ENCODE assay signal across 1 cellular context in the genomic region with DNA sequence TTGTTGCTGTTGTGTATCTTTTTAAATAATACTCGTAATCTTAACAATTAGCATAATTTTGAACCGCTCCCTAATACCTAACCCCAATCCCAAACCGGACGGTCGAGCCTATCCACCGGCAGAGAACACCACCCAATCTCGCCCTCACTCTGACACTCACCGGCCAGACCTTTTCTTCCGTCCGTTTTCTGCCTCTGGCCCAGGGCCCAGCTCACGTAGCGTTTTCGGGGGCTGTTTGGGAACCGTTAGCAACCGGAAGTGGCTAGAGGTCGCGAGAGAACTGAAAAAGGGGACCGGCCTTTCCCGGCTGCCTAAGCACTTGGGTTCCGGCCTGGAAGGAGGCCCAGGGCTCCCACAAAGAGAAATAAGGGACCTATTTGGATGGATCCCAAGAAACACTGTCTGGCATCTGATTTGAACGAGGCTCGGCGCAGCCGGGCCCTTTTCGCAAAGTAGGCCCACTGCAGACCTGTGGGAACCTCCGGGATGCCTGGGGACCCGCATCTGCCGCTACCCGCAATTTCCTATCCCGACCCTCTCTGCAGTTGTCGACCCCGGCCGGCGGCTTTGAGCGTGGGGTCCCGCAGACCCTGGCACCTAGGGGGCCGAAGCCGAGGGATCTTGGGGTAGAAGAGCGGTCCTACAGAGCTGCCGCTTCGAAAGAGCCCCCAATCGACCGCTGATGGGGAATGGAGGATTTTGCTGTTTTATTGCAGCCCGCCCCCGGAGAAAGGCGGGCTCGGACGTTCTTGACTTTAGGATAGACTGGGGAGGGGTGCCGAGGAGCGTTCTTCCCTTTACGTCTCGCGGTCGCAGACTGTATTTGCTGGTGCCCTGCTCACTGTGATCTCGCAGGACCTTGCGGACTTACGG.
TF ChIP-seq lines count a peak whose summit lies in the region.

No MANE protein-coding gene starts in this region.

TF ChIP-seq in HepG2, 621 proteins besides CTCF, POLR2A, EP300 and RAD21 (continued from another document and continues in another):
- TF ChIP-seq, protein P1, sequence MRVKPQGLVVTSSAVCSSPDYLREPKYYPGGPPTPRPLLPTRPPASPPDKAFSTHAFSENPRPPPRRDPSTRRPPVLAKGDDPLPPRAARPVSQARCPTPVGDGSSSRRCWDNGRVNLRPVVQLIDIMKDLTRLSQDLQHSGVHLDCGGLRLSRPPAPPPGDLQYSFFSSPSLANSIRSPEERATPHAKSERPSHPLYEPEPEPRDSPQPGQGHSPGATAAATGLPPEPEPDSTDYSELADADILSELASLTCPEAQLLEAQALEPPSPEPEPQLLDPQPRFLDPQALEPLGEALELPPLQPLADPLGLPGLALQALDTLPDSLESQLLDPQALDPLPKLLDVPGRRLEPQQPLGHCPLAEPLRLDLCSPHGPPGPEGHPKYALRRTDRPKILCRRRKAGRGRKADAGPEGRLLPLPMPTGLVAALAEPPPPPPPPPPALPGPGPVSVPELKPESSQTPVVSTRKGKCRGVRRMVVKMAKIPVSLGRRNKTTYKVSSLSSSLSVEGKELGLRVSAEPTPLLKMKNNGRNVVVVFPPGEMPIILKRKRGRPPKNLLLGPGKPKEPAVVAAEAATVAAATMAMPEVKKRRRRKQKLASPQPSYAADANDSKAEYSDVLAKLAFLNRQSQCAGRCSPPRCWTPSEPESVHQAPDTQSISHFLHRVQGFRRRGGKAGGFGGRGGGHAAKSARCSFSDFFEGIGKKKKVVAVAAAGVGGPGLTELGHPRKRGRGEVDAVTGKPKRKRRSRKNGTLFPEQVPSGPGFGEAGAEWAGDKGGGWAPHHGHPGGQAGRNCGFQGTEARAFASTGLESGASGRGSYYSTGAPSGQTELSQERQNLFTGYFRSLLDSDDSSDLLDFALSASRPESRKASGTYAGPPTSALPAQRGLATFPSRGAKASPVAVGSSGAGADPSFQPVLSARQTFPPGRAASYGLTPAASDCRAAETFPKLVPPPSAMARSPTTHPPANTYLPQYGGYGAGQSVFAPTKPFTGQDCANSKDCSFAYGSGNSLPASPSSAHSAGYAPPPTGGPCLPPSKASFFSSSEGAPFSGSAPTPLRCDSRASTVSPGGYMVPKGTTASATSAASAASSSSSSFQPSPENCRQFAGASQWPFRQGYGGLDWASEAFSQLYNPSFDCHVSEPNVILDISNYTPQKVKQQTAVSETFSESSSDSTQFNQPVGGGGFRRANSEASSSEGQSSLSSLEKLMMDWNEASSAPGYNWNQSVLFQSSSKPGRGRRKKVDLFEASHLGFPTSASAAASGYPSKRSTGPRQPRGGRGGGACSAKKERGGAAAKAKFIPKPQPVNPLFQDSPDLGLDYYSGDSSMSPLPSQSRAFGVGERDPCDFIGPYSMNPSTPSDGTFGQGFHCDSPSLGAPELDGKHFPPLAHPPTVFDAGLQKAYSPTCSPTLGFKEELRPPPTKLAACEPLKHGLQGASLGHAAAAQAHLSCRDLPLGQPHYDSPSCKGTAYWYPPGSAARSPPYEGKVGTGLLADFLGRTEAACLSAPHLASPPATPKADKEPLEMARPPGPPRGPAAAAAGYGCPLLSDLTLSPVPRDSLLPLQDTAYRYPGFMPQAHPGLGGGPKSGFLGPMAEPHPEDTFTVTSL (CRISPR knock-in tag; IDR thresholded peaks at IDR 0.05; ENCODE audit: borderline replicate concordance) = no peak
- TF ChIP-seq, protein P2, sequence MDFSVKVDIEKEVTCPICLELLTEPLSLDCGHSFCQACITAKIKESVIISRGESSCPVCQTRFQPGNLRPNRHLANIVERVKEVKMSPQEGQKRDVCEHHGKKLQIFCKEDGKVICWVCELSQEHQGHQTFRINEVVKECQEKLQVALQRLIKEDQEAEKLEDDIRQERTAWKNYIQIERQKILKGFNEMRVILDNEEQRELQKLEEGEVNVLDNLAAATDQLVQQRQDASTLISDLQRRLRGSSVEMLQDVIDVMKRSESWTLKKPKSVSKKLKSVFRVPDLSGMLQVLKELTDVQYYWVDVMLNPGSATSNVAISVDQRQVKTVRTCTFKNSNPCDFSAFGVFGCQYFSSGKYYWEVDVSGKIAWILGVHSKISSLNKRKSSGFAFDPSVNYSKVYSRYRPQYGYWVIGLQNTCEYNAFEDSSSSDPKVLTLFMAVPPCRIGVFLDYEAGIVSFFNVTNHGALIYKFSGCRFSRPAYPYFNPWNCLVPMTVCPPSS (IDR thresholded peaks at IDR 0.05) = no peak
- no peak for TF ChIP-seq ATAD3A (CRISPR knock-in tag; IDR thresholded peaks at IDR 0.05)
- TF ChIP-seq ZSCAN29 (CRISPR knock-in tag; conservative IDR thresholded peaks at IDR 0.05) = peak; percentile 90; the same call in 1 of the 2 replicates
- TF ChIP-seq, protein P3, sequence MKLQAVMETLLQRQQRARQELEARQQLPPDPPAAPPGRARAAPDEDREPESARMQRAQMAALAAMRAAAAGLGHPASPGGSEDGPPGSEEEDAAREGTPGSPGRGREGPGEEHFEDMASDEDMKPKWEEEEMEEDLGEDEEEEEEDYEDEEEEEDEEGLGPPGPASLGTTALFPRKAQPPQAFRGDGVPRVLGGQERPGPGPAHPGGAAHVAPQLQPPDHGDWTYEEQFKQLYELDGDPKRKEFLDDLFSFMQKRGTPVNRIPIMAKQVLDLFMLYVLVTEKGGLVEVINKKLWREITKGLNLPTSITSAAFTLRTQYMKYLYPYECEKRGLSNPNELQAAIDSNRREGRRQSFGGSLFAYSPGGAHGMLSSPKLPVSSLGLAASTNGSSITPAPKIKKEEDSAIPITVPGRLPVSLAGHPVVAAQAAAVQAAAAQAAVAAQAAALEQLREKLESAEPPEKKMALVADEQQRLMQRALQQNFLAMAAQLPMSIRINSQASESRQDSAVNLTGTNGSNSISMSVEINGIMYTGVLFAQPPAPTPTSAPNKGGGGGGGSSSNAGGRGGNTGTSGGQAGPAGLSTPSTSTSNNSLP (IDR thresholded peaks at IDR 0.05; ENCODE audit: low read depth, low read length) = peak; percentile 75
- no peak for TF ChIP-seq KLF13 (CRISPR knock-in tag; IDR thresholded peaks at IDR 0.05)
- peak; percentile 10; the same call in 1 of the 2 replicates for TF ChIP-seq NCOR1 (IDR thresholded peaks at IDR 0.05; ENCODE audit: borderline replicate concordance, low read length)
- no peak for TF ChIP-seq TCF7L2 (IDR thresholded peaks at IDR 0.05; ENCODE audit: low read depth, low read length)
- TF ChIP-seq, protein P4, sequence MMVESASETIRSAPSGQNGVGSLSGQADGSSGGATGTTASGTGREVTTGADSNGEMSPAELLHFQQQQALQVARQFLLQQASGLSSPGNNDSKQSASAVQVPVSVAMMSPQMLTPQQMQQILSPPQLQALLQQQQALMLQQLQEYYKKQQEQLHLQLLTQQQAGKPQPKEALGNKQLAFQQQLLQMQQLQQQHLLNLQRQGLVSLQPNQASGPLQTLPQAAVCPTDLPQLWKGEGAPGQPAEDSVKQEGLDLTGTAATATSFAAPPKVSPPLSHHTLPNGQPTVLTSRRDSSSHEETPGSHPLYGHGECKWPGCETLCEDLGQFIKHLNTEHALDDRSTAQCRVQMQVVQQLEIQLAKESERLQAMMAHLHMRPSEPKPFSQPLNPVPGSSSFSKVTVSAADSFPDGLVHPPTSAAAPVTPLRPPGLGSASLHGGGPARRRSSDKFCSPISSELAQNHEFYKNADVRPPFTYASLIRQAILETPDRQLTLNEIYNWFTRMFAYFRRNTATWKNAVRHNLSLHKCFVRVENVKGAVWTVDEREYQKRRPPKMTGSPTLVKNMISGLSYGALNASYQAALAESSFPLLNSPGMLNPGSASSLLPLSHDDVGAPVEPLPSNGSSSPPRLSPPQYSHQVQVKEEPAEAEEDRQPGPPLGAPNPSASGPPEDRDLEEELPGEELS (CRISPR knock-in tag; IDR thresholded peaks at IDR 0.05) = peak; percentile 75
- TF ChIP-seq RFX5 (IDR thresholded peaks at IDR 0.05; ENCODE audit: low read depth, low read length) = 0 out of 2 replicates have a peak, but pooled peaks have one; percentile 32
- TF ChIP-seq TOE1 (CRISPR knock-in tag; IDR thresholded peaks at IDR 0.05) = no peak; the same call in none of the 2 replicates
- no peak; the same call in 1 of the 2 replicates for TF ChIP-seq ZNF713 (CRISPR knock-in tag; IDR thresholded peaks at IDR 0.05)
- TF ChIP-seq ZMYM3 (CRISPR knock-in tag; IDR thresholded peaks at IDR 0.05) = no peak
- TF ChIP-seq, protein P5, sequence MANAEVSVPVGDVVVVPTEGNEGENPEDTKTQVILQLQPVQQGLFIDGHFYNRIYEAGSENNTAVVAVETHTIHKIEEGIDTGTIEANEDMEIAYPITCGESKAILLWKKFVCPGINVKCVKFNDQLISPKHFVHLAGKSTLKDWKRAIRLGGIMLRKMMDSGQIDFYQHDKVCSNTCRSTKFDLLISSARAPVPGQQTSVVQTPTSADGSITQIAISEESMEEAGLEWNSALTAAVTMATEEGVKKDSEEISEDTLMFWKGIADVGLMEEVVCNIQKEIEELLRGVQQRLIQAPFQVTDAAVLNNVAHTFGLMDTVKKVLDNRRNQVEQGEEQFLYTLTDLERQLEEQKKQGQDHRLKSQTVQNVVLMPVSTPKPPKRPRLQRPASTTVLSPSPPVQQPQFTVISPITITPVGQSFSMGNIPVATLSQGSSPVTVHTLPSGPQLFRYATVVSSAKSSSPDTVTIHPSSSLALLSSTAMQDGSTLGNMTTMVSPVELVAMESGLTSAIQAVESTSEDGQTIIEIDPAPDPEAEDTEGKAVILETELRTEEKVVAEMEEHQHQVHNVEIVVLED (CRISPR knock-in tag; IDR thresholded peaks at IDR 0.05; ENCODE audit: borderline replicate concordance) = peak; percentile 87
- TF ChIP-seq KAT7 (CRISPR knock-in tag; IDR thresholded peaks at IDR 0.05; ENCODE audit: borderline replicate concordance) = peak; percentile 99
- TF ChIP-seq ZNF780A (CRISPR knock-in tag; IDR thresholded peaks at IDR 0.05) = 0 out of 2 replicates have a peak, but pooled peaks have one; percentile 53
- TF ChIP-seq ZNF282 (IDR thresholded peaks at IDR 0.05; ENCODE audit: partially characterized antibody) = no peak
- TF ChIP-seq IKZF4 (CRISPR knock-in tag; IDR thresholded peaks at IDR 0.05; ENCODE audit: borderline replicate concordance, low read depth, not compliant biosample characterization) = peak; percentile 71
- peak; percentile 99 for TF ChIP-seq PHF21A (CRISPR knock-in tag; IDR thresholded peaks at IDR 0.05)
- no peak for TF ChIP-seq ZNF3 (CRISPR knock-in tag; IDR thresholded peaks at IDR 0.05)
- TF ChIP-seq RCOR2 (CRISPR knock-in tag; IDR thresholded peaks at IDR 0.05) = peak; percentile 74
- TF ChIP-seq SP5 (CRISPR knock-in tag; IDR thresholded peaks at IDR 0.05; ENCODE audit: borderline replicate concordance, low read depth) = peak; percentile 38; the same call in 1 of the 2 replicates
- TF ChIP-seq, protein P6, sequence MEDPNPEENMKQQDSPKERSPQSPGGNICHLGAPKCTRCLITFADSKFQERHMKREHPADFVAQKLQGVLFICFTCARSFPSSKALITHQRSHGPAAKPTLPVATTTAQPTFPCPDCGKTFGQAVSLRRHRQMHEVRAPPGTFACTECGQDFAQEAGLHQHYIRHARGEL (CRISPR knock-in tag; IDR thresholded peaks at IDR 0.05) = no peak
- TF ChIP-seq, protein P7, sequence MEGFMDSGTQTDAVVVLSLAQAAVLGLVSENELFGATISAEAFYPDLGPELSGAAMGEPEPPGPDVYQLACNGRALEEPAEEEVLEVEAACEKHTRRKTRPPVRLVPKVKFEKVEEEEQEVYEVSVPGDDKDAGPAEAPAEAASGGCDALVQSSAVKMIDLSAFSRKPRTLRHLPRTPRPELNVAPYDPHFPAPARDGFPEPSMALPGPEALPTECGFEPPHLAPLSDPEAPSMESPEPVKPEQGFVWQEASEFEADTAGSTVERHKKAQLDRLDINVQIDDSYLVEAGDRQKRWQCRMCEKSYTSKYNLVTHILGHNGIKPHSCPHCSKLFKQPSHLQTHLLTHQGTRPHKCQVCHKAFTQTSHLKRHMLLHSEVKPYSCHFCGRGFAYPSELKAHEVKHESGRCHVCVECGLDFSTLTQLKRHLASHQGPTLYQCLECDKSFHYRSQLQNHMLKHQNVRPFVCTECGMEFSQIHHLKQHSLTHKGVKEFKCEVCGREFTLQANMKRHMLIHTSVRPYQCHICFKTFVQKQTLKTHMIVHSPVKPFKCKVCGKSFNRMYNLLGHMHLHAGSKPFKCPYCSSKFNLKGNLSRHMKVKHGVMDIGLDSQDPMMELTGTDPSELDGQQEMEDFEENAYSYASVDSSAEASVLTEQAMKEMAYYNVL (CRISPR knock-in tag; IDR thresholded peaks at IDR 0.05; ENCODE audit: borderline replicate concordance) = peak; percentile 90; the same call in 1 of the 2 replicates
- TF ChIP-seq ZNF577 (CRISPR knock-in tag; IDR thresholded peaks at IDR 0.05; ENCODE audit: borderline replicate concordance, low read depth) = no peak
- TF ChIP-seq CBFB (CRISPR knock-in tag; IDR thresholded peaks at IDR 0.05) = peak; percentile 95
- no peak for TF ChIP-seq PLRG1 (conservative IDR thresholded peaks at IDR 0.05)
- TF ChIP-seq HIVEP1 (CRISPR knock-in tag; IDR thresholded peaks at IDR 0.05) = peak; percentile 75
- peak; percentile 99 for TF ChIP-seq ZMYM4 (CRISPR knock-in tag; IDR thresholded peaks at IDR 0.05)
- TF ChIP-seq NONO (IDR thresholded peaks at IDR 0.05) = no peak
- peak; percentile 93 for TF ChIP-seq NONO (CRISPR knock-in tag; conservative IDR thresholded peaks at IDR 0.05)
- no peak for TF ChIP-seq MZF1 (CRISPR knock-in tag; IDR thresholded peaks at IDR 0.05; ENCODE audit: borderline replicate concordance)
- TF ChIP-seq REL (CRISPR knock-in tag; conservative IDR thresholded peaks at IDR 0.05) = 0 out of 2 replicates have a peak, but pooled peaks have one; percentile 43
- TF ChIP-seq, protein P8, sequence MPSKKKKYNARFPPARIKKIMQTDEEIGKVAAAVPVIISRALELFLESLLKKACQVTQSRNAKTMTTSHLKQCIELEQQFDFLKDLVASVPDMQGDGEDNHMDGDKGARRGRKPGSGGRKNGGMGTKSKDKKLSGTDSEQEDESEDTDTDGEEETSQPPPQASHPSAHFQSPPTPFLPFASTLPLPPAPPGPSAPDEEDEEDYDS (CRISPR knock-in tag; IDR thresholded peaks at IDR 0.05) = peak; percentile 86
- peak; percentile 79 for TF ChIP-seq RBM22 (optimal IDR thresholded peaks at IDR 0.05; ENCODE audit: low read length)
- peak; percentile 71 for TF ChIP-seq BCL6 (CRISPR knock-in tag; IDR thresholded peaks at IDR 0.05)
- TF ChIP-seq, protein P9, sequence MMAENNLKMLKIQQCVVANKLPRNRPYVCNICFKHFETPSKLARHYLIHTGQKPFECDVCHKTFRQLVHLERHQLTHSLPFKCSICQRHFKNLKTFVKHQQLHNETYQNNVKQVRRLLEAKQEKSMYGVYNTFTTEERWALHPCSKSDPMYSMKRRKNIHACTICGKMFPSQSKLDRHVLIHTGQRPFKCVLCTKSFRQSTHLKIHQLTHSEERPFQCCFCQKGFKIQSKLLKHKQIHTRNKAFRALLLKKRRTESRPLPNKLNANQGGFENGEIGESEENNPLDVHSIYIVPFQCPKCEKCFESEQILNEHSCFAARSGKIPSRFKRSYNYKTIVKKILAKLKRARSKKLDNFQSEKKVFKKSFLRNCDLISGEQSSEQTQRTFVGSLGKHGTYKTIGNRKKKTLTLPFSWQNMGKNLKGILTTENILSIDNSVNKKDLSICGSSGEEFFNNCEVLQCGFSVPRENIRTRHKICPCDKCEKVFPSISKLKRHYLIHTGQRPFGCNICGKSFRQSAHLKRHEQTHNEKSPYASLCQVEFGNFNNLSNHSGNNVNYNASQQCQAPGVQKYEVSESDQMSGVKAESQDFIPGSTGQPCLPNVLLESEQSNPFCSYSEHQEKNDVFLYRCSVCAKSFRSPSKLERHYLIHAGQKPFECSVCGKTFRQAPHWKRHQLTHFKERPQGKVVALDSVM (CRISPR knock-in tag; IDR thresholded peaks at IDR 0.05) = no peak
- peak; percentile 96 for TF ChIP-seq ZNF781 (CRISPR knock-in tag; IDR thresholded peaks at IDR 0.05; ENCODE audit: borderline replicate concordance, not compliant biosample characterization)
